In the genomic region with DNA sequence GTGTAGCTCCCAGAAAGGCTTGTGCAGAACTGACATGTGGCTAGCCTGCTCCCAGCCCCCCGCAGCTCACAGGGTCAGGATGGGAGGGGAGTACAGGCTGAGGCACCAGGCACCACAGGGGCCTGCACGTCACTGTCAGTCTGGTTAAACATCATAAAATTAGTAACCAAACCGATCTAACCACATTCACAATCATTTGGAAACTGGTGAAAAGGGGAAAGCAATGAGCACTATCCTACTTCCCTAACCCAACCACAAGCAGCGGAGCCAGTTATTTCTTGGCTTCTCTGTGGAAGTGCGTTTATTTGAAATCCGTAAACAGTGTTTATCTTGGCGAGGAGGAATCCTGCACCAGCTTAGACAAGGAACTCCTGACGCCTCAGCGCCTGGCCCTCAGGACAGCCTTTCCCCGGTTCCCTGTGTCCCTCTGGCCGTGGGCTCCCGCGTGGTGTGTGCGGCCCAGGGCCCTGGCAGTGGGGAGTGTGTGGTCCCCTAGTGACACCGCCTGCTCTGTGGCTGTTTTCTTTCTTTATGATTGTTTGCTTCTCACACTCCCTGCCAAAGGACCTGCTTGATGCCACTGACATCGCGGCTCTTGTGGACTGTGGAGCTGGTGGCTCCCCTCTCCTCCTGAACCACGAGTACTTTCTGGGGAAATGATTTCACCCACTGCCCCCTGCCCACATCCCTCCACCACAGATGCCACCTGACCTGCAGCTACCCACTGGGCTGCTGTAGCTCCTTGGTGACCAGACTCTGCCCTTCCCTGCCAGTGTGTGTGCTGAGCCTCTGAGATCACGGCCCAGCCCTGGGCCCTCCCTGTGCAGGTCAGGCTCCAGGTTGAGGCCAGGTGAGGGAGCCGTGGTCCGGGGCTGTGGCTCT, we compare ENCODE assay signal across 8 cellular contexts. TPM values are rescaled to one million over a fixed set of nuclear protein-coding genes. Genes with fewer than 3 reads are reported as not detected.
A peak's percentile ranks its signal among the peaks of the same experiment; 100 is the strongest.
DNase-seq lines count a peak whose midpoint lies in the region; ATAC-seq and TF ChIP-seq lines count a peak whose summit lies in the region.

No MANE protein-coding gene starts in this region.

- no peak for TF ChIP-seq CTCF in VCaP (conservative IDR thresholded peaks at IDR 0.05)
- no peak for TF ChIP-seq CTCF in left ventricle myocardium inferior (IDR thresholded peaks at IDR 0.05; ENCODE audit: borderline replicate concordance)

- peak; percentile 71 for DNase-seq in CMK (ENCODE audit: low read depth)
- DNase-seq in left ventricle myocardium inferior = no peak
- peak; percentile 81 for DNase-seq in smooth muscle cell of the brain vasculature (ENCODE audit: low read depth, low spot score)
- DNase-seq in NCI-H82 treated with DMSO at 0.1 percent for 48 hours (lab: John Stamatoyannopoulos, UW; ENCODE audit: unreplicated experiment) = no peak
- DNase-seq in NCI-H1694 treated with DMSO at 0.1 percent for 48 hours (lab: John Stamatoyannopoulos, UW) = no peak

- no peak overlapping the region for H3K4me3 ChIP-seq in left ventricle myocardium inferior

- no peaks in the 10 kb centered on the region for H3K9me3 ChIP-seq in left ventricle myocardium inferior (replicated peaks)

- no peaks in the 10 kb centered on the region for H3K36me3 ChIP-seq in left ventricle myocardium inferior

- ATAC-seq in GM19025 (IDR thresholded peaks at IDR 0.05; ENCODE audit: low read depth, unreplicated experiment) (peak; percentile 22), HG03378 (IDR thresholded peaks at IDR 0.05; ENCODE audit: unreplicated experiment) (peak; percentile 35)

- intact Hi-C loops in left ventricle myocardium inferior (cut with micrococcal nuclease) = no loop called here

- H3K27me3 ChIP-seq in left ventricle myocardium inferior (ENCODE audit: low read depth) = no peaks in the 10 kb centered on the region

- H3K27ac ChIP-seq in VCaP = peak overlapping the region; percentile 99
- H3K27ac ChIP-seq in left ventricle myocardium inferior (replicated peaks) = peak overlapping the region; percentile 44

- H3K4me1 ChIP-seq in left ventricle myocardium inferior = peaks cover 81% of the 10 kb centered on the region

RNA-seq across cellular contexts. Expression of a gene that starts 38.0 kb away (rescaled TPM):
- total RNA-seq in left ventricle myocardium inferior = 105 TPM

Comparison
In these comparisons a context has a peak if more than half of its experiments do, and no peak if none do; other contexts are left out.
1. DNase-seq: peak in CMK (single experiment) and smooth muscle cell of the brain vasculature (single experiment); none in left ventricle myocardium inferior (single experiment), NCI-H82 treated with DMSO at 0.1 percent for 48 hours (single experiment) and NCI-H1694 treated with DMSO at 0.1 percent for 48 hours (single experiment).